12 cellular contexts compared by ENCODE assay signal in the genomic region with DNA sequence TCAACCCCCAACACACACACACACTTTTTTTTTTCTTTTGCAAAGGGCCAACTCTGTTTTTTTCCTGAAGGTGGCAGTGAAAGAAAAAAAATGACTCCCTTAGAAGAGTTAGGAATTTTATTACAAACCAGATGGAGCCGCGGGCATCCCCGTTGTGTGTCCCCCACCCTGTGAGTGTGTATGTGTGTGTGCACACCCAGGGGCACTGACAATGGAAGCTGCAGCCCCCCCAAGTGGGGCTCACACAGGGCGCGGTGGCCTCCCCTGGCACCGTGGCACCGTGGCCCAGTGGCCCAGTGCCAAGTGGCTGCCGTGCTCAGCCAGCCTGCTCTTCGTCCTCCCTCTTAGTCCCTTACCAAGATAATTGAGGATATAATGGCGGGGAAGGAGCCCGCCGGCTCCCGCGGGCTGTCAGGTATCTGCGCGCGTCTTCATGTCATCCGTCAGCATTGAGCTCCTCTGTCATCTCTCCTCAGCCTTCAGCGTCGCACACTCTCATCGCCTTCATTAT.
DNase-seq lines count a peak whose midpoint lies in the region; ATAC-seq and TF ChIP-seq lines count a peak whose summit lies in the region.
"Had no signal": no experiment of that assay in that cellular context is flagged by ENCODE, and none has a peak within 500 bp of the region (broad histone marks: within the 10 kb centered on the region; RNA-seq: fewer than 3 reads in every experiment).

No MANE protein-coding gene starts in this region.

- H3K36me3 Mint-ChIP-seq in stimulated activated naive B cell treated with anti-CD40 and anti-IgM and Interleukin-4, amounts not matched to agents 10 μg/mL and 1 μg/mL and 100 μg/mL, for 72 hours: no peaks in the 10 kb centered on the region
- H3K36me3 Mint-ChIP-seq: activated naive CD8-positive, alpha-beta T cell had no signal

- ATAC-seq in HG02763 (IDR thresholded peaks at IDR 0.05; ENCODE audit: unreplicated experiment): no peak
- no peak for ATAC-seq in stimulated activated naive B cell treated with anti-CD40 and anti-IgM and Interleukin-4, amounts not matched to agents 10 μg/mL and 1 μg/mL and 100 μg/mL, for 72 hours (replicated peaks)

- H3K27me3 Mint-ChIP-seq in stimulated activated naive B cell treated with anti-CD40 and anti-IgM and Interleukin-4, amounts not matched to agents 10 μg/mL and 1 μg/mL and 100 μg/mL, for 72 hours: peaks cover 60% of the 10 kb centered on the region in 2 donors

- H3K4me1 Mint-ChIP-seq in stimulated activated naive B cell treated with anti-CD40 and anti-IgM and Interleukin-4, amounts not matched to agents 10 μg/mL and 1 μg/mL and 100 μg/mL, for 72 hours: no peaks in the 10 kb centered on the region

- no peak overlapping the region for H3K4me3 Mint-ChIP-seq in stimulated activated naive B cell treated with anti-CD40 and anti-IgM and Interleukin-4, amounts not matched to agents 10 μg/mL and 1 μg/mL and 100 μg/mL, for 72 hours
- H3K4me3 Mint-ChIP-seq: activated naive CD8-positive, alpha-beta T cell had no signal

- no peak overlapping the region for H3K27ac Mint-ChIP-seq in stimulated activated naive B cell treated with anti-CD40 and anti-IgM and Interleukin-4, amounts not matched to agents 10 μg/mL and 1 μg/mL and 100 μg/mL, for 72 hours
- H3K27ac Mint-ChIP-seq: activated naive CD8-positive, alpha-beta T cell had no signal

- no peak overlapping the region for H3K4me3 ChIP-seq in fibroblast of pulmonary artery (replicated peaks; ENCODE audit: low read depth, low read length)
- no peak overlapping the region for H3K4me3 ChIP-seq in retinal pigment epithelial cell (ENCODE audit: low read length)

- H3K9me3 Mint-ChIP-seq in stimulated activated naive B cell treated with anti-CD40 and anti-IgM and Interleukin-4, amounts not matched to agents 10 μg/mL and 1 μg/mL and 100 μg/mL, for 72 hours: no peaks in the 10 kb centered on the region

- TF ChIP-seq CTCF in fibroblast of pulmonary artery (IDR thresholded peaks at IDR 0.05; ENCODE audit: low read length, missing control alignments): peak; percentile 8
- peak; percentile 28 for TF ChIP-seq CTCF in retinal pigment epithelial cell (conservative IDR thresholded peaks at IDR 0.05; ENCODE audit: low read depth, low read length)

- peak; percentile 45 for DNase-seq in GM03348 (ENCODE audit: low spot score)
- peak; percentile 21 for DNase-seq in RPMI7951 (ENCODE audit: low read depth)
- DNase-seq in fibroblast of pulmonary artery (ENCODE audit: low read depth): peak; percentile 19
- no peak for DNase-seq in retinal pigment epithelial cell (ENCODE audit: low read depth)
- no peak for DNase-seq in stimulated activated naive B cell treated with anti-CD40 and anti-IgM and Interleukin-4, amounts not matched to agents 10 μg/mL and 1 μg/mL and 100 μg/mL, for 72 hours
- DNase-seq in ureter (ENCODE audit: low spot score): no peak
- no peak for DNase-seq in activated effector memory CD4-positive, alpha-beta T cell treated with Interleukin-2 at 50 U/mL for 16 hours
- DNase-seq: activated CD8-positive, alpha-beta memory T cell treated with anti-CD3 and anti-CD28 coated beads for 24 hours; effector CD4-positive, alpha-beta T cell; T-helper 9 cell had no signal

Comparison
In these comparisons a context has a peak if more than half of its experiments do, and no peak if none do; other contexts are left out.
1. DNase-seq: peak in GM03348 (single experiment), RPMI7951 (single experiment) and fibroblast of pulmonary artery (single experiment); none in retinal pigment epithelial cell (single experiment), stimulated activated naive B cell treated with anti-CD40 and anti-IgM and Interleukin-4, amounts not matched to agents 10 μg/mL and 1 μg/mL and 100 μg/mL, for 72 hours (single experiment), ureter (single experiment) and activated effector memory CD4-positive, alpha-beta T cell treated with Interleukin-2 at 50 U/mL for 16 hours (single experiment).